Comparison of ENCODE assay signal across 17 cellular contexts in genomic region chr6:159313023-159313422, GRCh38.
DNase-seq lines count a peak whose midpoint lies in the region; ATAC-seq and TF ChIP-seq lines count a peak whose summit lies in the region.
"Had no signal": no experiment of that assay in that cellular context is flagged by ENCODE, and none has a peak within 500 bp of the region (broad histone marks: within the 10 kb centered on the region; RNA-seq: fewer than 3 reads in every experiment).

No MANE protein-coding gene starts in this region.

- H3K4me2 ChIP-seq in SK-N-SH = no peak overlapping the region
- H3K4me2 ChIP-seq: BLaER1 had no signal

- H3K27ac ChIP-seq in SK-N-SH (ENCODE audit: low read depth in 2 of 2, low read length in 1 of 2) = no peak overlapping the region
- H3K27ac ChIP-seq in esophagus muscularis mucosa (replicated peaks in 1 of 4) = no peak overlapping the region
- no peak overlapping the region for H3K27ac ChIP-seq in spleen
- H3K27ac ChIP-seq: 22Rv1, BLaER1, C4-2B had no signal

- POLR2A ChIA-PET in SK-N-SH (lab: Yijun Ruan, JAX) = no interaction called here

- no peaks in the 10 kb centered on the region for H3K79me2 ChIP-seq in SK-N-SH (ENCODE audit: insufficient read depth)

- intact Hi-C loops in esophagus muscularis mucosa (cut with DNase I) = no loop called here
- intact Hi-C loops in spleen (cut with DNase I; ENCODE audit: low total_unique reads) = no loop called here

- no peaks in the 10 kb centered on the region for H4K20me1 ChIP-seq in SK-N-SH (ENCODE audit: insufficient read depth)
- H4K20me1 ChIP-seq: BLaER1 had no signal

- TF ChIP-seq EP300 in SK-N-SH (IDR thresholded peaks at IDR 0.05; ENCODE audit: borderline replicate concordance in 1 of 2, low read depth in 1 of 2, low read length in 1 of 2) (no peak), esophagus muscularis mucosa (IDR thresholded peaks at IDR 0.05) (no peak)

- H3F3A ChIP-seq in SK-N-SH (replicated peaks; ENCODE audit: insufficient read depth) = no peaks in the 10 kb centered on the region

- H3K4me1 ChIP-seq in SK-N-SH (ENCODE audit: control insufficient read depth in 1 of 2, insufficient read depth in 2 of 2, low read depth in 1 of 2, low read length in 1 of 2) = no peaks in the 10 kb centered on the region; a peak in 1 of 4 replicates
- H3K4me1 ChIP-seq in esophagus muscularis mucosa = peaks cover 0 to 36% (median 27%) of the 10 kb centered on the region in 4 donors
- no peaks in the 10 kb centered on the region for H3K4me1 ChIP-seq in spleen
- H3K4me1 ChIP-seq: BLaER1, Caco-2, HAP-1 had no signal

- no peak overlapping the region for H3K4me3 ChIP-seq in SK-N-SH (ENCODE audit: low read depth in 2 of 2, low read length in 1 of 2)
- no peak overlapping the region for H3K4me3 ChIP-seq in esophagus muscularis mucosa
- no peak overlapping the region for H3K4me3 ChIP-seq in spleen
- H3K4me3 ChIP-seq: BLaER1, HAP-1 had no signal

- no peaks in the 10 kb centered on the region for H3K36me3 ChIP-seq in SK-N-SH (replicated peaks in 1 of 2; ENCODE audit: control insufficient read depth in 1 of 2, insufficient read depth in 2 of 2, low read length in 1 of 2)
- H3K36me3 ChIP-seq in esophagus muscularis mucosa = no peaks in the 10 kb centered on the region
- no peaks in the 10 kb centered on the region for H3K36me3 ChIP-seq in spleen
- H3K36me3 ChIP-seq: BLaER1, HAP-1 had no signal

- CTCF ChIA-PET in SK-N-SH (lab: Yijun Ruan, JAX) = interaction anchor here (1.5 kb wide), 1 partner anchor 60 kb away, joined by 7 read pairs; no protein-coding TSS in a partner anchor

- H3K9me3 ChIP-seq in SK-N-SH = no peaks in the 10 kb centered on the region
- no peaks in the 10 kb centered on the region for H3K9me3 ChIP-seq in esophagus muscularis mucosa
- H3K9me3 ChIP-seq in spleen = no peaks in the 10 kb centered on the region
- H3K9me3 ChIP-seq: Caco-2, HAP-1 had no signal

- ATAC-seq in SK-N-SH treated with all-trans-retinoic acid at 6 μM for 48 hours = no peak
- ATAC-seq in HG03135 (IDR thresholded peaks at IDR 0.05; ENCODE audit: unreplicated experiment) = no peak
- ATAC-seq: CD8-positive, alpha-beta T cell had no signal

- H2AFZ ChIP-seq in SK-N-SH (ENCODE audit: low read depth) = no peak overlapping the region

- H3K27me3 ChIP-seq in SK-N-SH (ENCODE audit: insufficient read depth) (no peaks in the 10 kb centered on the region), esophagus muscularis mucosa (no peaks in the 10 kb centered on the region), spleen (replicated peaks in 1 of 7) (peaks cover 0 to 17% (median 0%) of the 10 kb centered on the region in 7 donors)
- H3K27me3 ChIP-seq: BLaER1 had no signal

- TF ChIP-seq CTCF in SK-N-SH (IDR thresholded peaks at IDR 0.05) = no peak
- TF ChIP-seq CTCF in esophagus muscularis mucosa (IDR thresholded peaks at IDR 0.05) = no peak
- no peak for TF ChIP-seq CTCF in spleen (IDR thresholded peaks at IDR 0.05 in 8 of 11, conservative IDR thresholded peaks at IDR 0.05 in 3 of 11)

- no peak for TF ChIP-seq RAD21 in SK-N-SH (IDR thresholded peaks at IDR 0.05; ENCODE audit: low read length)

- no peak overlapping the region for H3K9ac ChIP-seq in SK-N-SH
- H3K9ac ChIP-seq: BLaER1 had no signal

- DNase-seq in SK-N-SH (peak; percentile 23), esophagus muscularis mucosa (ENCODE audit: extremely low spot score) (peak; percentile 82), spleen (peak; percentile 62), NCI-H2029 treated with DMSO at 0.1 percent for 48 hours (lab: John Stamatoyannopoulos, UW) (no peak), HuH-7.5 (ENCODE audit: low spot score) (no peak)
- DNase-seq: Caco-2; CD4-positive, CD25-positive, alpha-beta regulatory T cell; CD8-positive, alpha-beta T cell; DMS153; DND-41; HFFc6 had no signal

- 23% methylated on average over 6 of the region's 6 CpGs for WGBS in SK-N-SH (ENCODE audit: low lambda C conversion rate)
- 87% methylated on average over 6 of the region's 6 CpGs for WGBS in esophagus muscularis mucosa
- 76 to 90% (median 79%) methylated on average over 6 of the region's 6 CpGs for WGBS in spleen, 5 donors

- TF ChIP-seq POLR2A in esophagus muscularis mucosa (IDR thresholded peaks at IDR 0.05; ENCODE audit: low read depth) (no peak), spleen (IDR thresholded peaks at IDR 0.05) (no peak)

- H3K9me2 ChIP-seq in SK-N-SH = no peaks in the 10 kb centered on the region

TF ChIP-seq in SK-N-SH, 30 proteins besides CTCF, POLR2A, EP300 and RAD21 (continues in another document):
- TF ChIP-seq RFX5 (IDR thresholded peaks at IDR 0.05; ENCODE audit: low read length) = no peak
- no peak for TF ChIP-seq YY1 (IDR thresholded peaks at IDR 0.05; ENCODE audit: low read depth)
- TF ChIP-seq REST (IDR thresholded peaks at IDR 0.05; ENCODE audit: low read depth, low read length) = no peak
- TF ChIP-seq TAF1 (IDR thresholded peaks at IDR 0.05; ENCODE audit: borderline replicate concordance, low read depth, low read length) = no peak
- TF ChIP-seq SIN3A (IDR thresholded peaks at IDR 0.05; ENCODE audit: borderline replicate concordance, low read depth, low read length) = no peak
- no peak for TF ChIP-seq TEAD4 (IDR thresholded peaks at IDR 0.05; ENCODE audit: borderline replicate concordance, insufficient read depth)
- TF ChIP-seq FOXM1 (IDR thresholded peaks at IDR 0.05; ENCODE audit: low read depth) = no peak
- TF ChIP-seq GATA2 (CRISPR knock-in tag; IDR thresholded peaks at IDR 0.05) = no peak

TF ChIP-seq in SK-N-SH treated with all-trans-retinoic acid at 6 μM for 48 hours, 23 proteins besides CTCF, POLR2A, EP300 and RAD21:
- TF ChIP-seq ARNTL (CRISPR knock-in tag; IDR thresholded peaks at IDR 0.05; ENCODE audit: borderline replicate concordance, low read depth) (no peak), ISL1 (CRISPR knock-in tag; IDR thresholded peaks at IDR 0.05) (no peak), ZC3H10 (CRISPR knock-in tag; IDR thresholded peaks at IDR 0.05) (no peak), CSRNP3 (CRISPR knock-in tag; IDR thresholded peaks at IDR 0.05) (no peak), ZNF565 (CRISPR knock-in tag; conservative IDR thresholded peaks at IDR 0.05; ENCODE audit: low read depth) (no peak), ZNF70 (CRISPR knock-in tag; IDR thresholded peaks at IDR 0.05) (no peak), GLIS3 (CRISPR knock-in tag; IDR thresholded peaks at IDR 0.05) (no peak), ZFP30 (CRISPR knock-in tag; IDR thresholded peaks at IDR 0.05) (no peak)

Comparison
In these comparisons a context has a peak if more than half of its experiments do, and no peak if none do; other contexts are left out.
1. DNase-seq: peak in SK-N-SH (single experiment), esophagus muscularis mucosa (single experiment) and spleen (single experiment); none in NCI-H2029 treated with DMSO at 0.1 percent for 48 hours (single experiment) and HuH-7.5 (single experiment).